ENCODE assay signal across 1 cellular context in genomic region chr11:71373791-71374454, GRCh38.
TF ChIP-seq lines count a peak whose summit lies in the region.

No MANE protein-coding gene starts in this region.

TF ChIP-seq in GM12878, 131 proteins besides CTCF, POLR2A, EP300 and RAD21 (continued from another document and continues in another):
- TF ChIP-seq MTA3 (IDR thresholded peaks at IDR 0.05; ENCODE audit: borderline replicate concordance, low read length) (no peak), ZNF207 (IDR thresholded peaks at IDR 0.05; ENCODE audit: borderline replicate concordance) (no peak), NR2F1 (conservative IDR thresholded peaks at IDR 0.05) (0 out of 2 replicates have a peak, but pooled peaks have one; percentile 10), EED (IDR thresholded peaks at IDR 0.05; ENCODE audit: low read depth) (peak; percentile 69), E2F4 (IDR thresholded peaks at IDR 0.05; ENCODE audit: low read depth, low read length) (no peak), IKZF2 (IDR thresholded peaks at IDR 0.05) (peak; percentile 69 to 71), HDAC6 (IDR thresholded peaks at IDR 0.05; ENCODE audit: unreplicated experiment) (no peak), POLR2AphosphoS2 (IDR thresholded peaks at IDR 0.05; ENCODE audit: low read depth, low read length) (no peak), YBX1 (IDR thresholded peaks at IDR 0.05) (no peak), REST (IDR thresholded peaks at IDR 0.05; ENCODE audit: low read depth, low read length) (no peak), KLF5 (IDR thresholded peaks at IDR 0.05; ENCODE audit: partially characterized antibody) (no peak), PAX5 (IDR thresholded peaks at IDR 0.05; ENCODE audit: borderline replicate concordance, low read depth, low read length) (no peak), MEF2B (IDR thresholded peaks at IDR 0.05; ENCODE audit: partially characterized antibody, poor library complexity, severe bottlenecking) (peak; percentile 31), RFX5 (IDR thresholded peaks at IDR 0.05; ENCODE audit: low read depth, low read length) (no peak), PKNOX1 (IDR thresholded peaks at IDR 0.05) (no peak), STAT1 (conservative IDR thresholded peaks at IDR 0.05) (no peak), NKRF (conservative IDR thresholded peaks at IDR 0.05) (no peak), POU2F2 (IDR thresholded peaks at IDR 0.05; ENCODE audit: borderline replicate concordance, low read depth, low read length) (peak; percentile 89; the same call in 2 of the 3 replicates), TCF12 (IDR thresholded peaks at IDR 0.05; ENCODE audit: low read depth, low read length) (0 out of 2 replicates have a peak, but pooled peaks have one; percentile 36), LARP7 (IDR thresholded peaks at IDR 0.05) (no peak), JUND (IDR thresholded peaks at IDR 0.05; ENCODE audit: low read depth, low read length) (no peak), MTA2 (IDR thresholded peaks at IDR 0.05; ENCODE audit: low read depth) (peak; percentile 81)
- TF ChIP-seq, protein P1, sequence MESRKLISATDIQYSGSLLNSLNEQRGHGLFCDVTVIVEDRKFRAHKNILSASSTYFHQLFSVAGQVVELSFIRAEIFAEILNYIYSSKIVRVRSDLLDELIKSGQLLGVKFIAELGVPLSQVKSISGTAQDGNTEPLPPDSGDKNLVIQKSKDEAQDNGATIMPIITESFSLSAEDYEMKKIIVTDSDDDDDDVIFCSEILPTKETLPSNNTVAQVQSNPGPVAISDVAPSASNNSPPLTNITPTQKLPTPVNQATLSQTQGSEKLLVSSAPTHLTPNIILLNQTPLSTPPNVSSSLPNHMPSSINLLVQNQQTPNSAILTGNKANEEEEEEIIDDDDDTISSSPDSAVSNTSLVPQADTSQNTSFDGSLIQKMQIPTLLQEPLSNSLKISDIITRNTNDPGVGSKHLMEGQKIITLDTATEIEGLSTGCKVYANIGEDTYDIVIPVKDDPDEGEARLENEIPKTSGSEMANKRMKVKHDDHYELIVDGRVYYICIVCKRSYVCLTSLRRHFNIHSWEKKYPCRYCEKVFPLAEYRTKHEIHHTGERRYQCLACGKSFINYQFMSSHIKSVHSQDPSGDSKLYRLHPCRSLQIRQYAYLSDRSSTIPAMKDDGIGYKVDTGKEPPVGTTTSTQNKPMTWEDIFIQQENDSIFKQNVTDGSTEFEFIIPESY (IDR thresholded peaks at IDR 0.05), result no peak
- TF ChIP-seq, protein P2, sequence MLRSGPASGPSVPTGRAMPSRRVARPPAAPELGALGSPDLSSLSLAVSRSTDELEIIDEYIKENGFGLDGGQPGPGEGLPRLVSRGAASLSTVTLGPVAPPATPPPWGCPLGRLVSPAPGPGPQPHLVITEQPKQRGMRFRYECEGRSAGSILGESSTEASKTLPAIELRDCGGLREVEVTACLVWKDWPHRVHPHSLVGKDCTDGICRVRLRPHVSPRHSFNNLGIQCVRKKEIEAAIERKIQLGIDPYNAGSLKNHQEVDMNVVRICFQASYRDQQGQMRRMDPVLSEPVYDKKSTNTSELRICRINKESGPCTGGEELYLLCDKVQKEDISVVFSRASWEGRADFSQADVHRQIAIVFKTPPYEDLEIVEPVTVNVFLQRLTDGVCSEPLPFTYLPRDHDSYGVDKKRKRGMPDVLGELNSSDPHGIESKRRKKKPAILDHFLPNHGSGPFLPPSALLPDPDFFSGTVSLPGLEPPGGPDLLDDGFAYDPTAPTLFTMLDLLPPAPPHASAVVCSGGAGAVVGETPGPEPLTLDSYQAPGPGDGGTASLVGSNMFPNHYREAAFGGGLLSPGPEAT (IDR thresholded peaks at IDR 0.05; ENCODE audit: low read depth), result peak; percentile 57
- TF ChIP-seq, protein P3, sequence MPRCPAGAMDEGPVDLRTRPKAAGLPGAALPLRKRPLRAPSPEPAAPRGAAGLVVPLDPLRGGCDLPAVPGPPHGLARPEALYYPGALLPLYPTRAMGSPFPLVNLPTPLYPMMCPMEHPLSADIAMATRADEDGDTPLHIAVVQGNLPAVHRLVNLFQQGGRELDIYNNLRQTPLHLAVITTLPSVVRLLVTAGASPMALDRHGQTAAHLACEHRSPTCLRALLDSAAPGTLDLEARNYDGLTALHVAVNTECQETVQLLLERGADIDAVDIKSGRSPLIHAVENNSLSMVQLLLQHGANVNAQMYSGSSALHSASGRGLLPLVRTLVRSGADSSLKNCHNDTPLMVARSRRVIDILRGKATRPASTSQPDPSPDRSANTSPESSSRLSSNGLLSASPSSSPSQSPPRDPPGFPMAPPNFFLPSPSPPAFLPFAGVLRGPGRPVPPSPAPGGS (IDR thresholded peaks at IDR 0.05; ENCODE audit: borderline replicate concordance, insufficient read depth, low read depth, low read length, poor library complexity, severe bottlenecking), result no peak
- TF ChIP-seq, protein P4, sequence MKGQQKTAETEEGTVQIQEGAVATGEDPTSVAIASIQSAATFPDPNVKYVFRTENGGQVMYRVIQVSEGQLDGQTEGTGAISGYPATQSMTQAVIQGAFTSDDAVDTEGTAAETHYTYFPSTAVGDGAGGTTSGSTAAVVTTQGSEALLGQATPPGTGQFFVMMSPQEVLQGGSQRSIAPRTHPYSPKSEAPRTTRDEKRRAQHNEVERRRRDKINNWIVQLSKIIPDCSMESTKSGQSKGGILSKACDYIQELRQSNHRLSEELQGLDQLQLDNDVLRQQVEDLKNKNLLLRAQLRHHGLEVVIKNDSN (IDR thresholded peaks at IDR 0.05; ENCODE audit: borderline replicate concordance, extremely low read length, insufficient read depth, low read depth, low read length), result no peak
- TF ChIP-seq, protein P5, sequence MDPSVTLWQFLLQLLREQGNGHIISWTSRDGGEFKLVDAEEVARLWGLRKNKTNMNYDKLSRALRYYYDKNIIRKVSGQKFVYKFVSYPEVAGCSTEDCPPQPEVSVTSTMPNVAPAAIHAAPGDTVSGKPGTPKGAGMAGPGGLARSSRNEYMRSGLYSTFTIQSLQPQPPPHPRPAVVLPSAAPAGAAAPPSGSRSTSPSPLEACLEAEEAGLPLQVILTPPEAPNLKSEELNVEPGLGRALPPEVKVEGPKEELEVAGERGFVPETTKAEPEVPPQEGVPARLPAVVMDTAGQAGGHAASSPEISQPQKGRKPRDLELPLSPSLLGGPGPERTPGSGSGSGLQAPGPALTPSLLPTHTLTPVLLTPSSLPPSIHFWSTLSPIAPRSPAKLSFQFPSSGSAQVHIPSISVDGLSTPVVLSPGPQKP (IDR thresholded peaks at IDR 0.05; ENCODE audit: low read depth, low read length), result no peak
- TF ChIP-seq, protein P6, sequence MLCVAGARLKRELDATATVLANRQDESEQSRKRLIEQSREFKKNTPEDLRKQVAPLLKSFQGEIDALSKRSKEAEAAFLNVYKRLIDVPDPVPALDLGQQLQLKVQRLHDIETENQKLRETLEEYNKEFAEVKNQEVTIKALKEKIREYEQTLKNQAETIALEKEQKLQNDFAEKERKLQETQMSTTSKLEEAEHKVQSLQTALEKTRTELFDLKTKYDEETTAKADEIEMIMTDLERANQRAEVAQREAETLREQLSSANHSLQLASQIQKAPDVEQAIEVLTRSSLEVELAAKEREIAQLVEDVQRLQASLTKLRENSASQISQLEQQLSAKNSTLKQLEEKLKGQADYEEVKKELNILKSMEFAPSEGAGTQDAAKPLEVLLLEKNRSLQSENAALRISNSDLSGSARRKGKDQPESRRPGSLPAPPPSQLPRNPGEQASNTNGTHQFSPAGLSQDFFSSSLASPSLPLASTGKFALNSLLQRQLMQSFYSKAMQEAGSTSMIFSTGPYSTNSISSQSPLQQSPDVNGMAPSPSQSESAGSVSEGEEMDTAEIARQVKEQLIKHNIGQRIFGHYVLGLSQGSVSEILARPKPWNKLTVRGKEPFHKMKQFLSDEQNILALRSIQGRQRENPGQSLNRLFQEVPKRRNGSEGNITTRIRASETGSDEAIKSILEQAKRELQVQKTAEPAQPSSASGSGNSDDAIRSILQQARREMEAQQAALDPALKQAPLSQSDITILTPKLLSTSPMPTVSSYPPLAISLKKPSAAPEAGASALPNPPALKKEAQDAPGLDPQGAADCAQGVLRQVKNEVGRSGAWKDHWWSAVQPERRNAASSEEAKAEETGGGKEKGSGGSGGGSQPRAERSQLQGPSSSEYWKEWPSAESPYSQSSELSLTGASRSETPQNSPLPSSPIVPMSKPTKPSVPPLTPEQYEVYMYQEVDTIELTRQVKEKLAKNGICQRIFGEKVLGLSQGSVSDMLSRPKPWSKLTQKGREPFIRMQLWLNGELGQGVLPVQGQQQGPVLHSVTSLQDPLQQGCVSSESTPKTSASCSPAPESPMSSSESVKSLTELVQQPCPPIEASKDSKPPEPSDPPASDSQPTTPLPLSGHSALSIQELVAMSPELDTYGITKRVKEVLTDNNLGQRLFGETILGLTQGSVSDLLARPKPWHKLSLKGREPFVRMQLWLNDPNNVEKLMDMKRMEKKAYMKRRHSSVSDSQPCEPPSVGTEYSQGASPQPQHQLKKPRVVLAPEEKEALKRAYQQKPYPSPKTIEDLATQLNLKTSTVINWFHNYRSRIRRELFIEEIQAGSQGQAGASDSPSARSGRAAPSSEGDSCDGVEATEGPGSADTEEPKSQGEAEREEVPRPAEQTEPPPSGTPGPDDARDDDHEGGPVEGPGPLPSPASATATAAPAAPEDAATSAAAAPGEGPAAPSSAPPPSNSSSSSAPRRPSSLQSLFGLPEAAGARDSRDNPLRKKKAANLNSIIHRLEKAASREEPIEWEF (IDR thresholded peaks at IDR 0.05; ENCODE audit: insufficient replicate concordance, low read depth, low read length), result no peak
- TF ChIP-seq, protein P7, sequence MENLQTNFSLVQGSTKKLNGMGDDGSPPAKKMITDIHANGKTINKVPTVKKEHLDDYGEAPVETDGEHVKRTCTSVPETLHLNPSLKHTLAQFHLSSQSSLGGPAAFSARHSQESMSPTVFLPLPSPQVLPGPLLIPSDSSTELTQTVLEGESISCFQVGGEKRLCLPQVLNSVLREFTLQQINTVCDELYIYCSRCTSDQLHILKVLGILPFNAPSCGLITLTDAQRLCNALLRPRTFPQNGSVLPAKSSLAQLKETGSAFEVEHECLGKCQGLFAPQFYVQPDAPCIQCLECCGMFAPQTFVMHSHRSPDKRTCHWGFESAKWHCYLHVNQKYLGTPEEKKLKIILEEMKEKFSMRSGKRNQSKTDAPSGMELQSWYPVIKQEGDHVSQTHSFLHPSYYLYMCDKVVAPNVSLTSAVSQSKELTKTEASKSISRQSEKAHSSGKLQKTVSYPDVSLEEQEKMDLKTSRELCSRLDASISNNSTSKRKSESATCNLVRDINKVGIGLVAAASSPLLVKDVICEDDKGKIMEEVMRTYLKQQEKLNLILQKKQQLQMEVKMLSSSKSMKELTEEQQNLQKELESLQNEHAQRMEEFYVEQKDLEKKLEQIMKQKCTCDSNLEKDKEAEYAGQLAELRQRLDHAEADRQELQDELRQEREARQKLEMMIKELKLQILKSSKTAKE (IDR thresholded peaks at IDR 0.05; ENCODE audit: low read depth, poor library complexity, severe bottlenecking), result no peak
